Comparison of ENCODE assay signal across 15 cellular contexts in genomic region chr2:200695178-200695930, GRCh38.
A peak's percentile ranks its signal among the peaks of the same experiment; 100 is the strongest.
DNase-seq lines count a peak whose midpoint lies in the region; ATAC-seq and TF ChIP-seq lines count a peak whose summit lies in the region.
"Had no signal": no experiment of that assay in that cellular context is flagged by ENCODE, and none has a peak within 500 bp of the region (broad histone marks: within the 10 kb centered on the region; RNA-seq: fewer than 3 reads in every experiment).

No MANE protein-coding gene starts in this region.

- H3K4me3 ChIP-seq in OCI-LY1 (ENCODE audit: low read depth, low read length, poor library complexity, severe bottlenecking) (peak overlapping the region; percentile 64), testis (no peak overlapping the region), H7 (ENCODE audit: insufficient read depth, low read depth, low read length) (no peak overlapping the region)
- H3K4me3 ChIP-seq: A549, tibial artery had no signal

- CTCF ChIA-PET in activated CD4-positive, alpha-beta T cell treated with anti-CD3 and anti-CD28 coated beads, Interleukin-2, amount 10 ng/mL, durations not matched to agents 7 days and 5 days (lab: Charles Lee), result interaction anchor here (1.1 to 1.2 kb wide), 2 partner anchors 8 to 23 kb away, joined by 3 read pairs; no protein-coding TSS in a partner anchor

- WGBS in testis, 2 donors, result 73 to 75% methylated on average over 8 of the region's 8 CpGs

- H3K36me3 ChIP-seq in OCI-LY1 (ENCODE audit: insufficient read depth, low read length), result no peaks in the 10 kb centered on the region
- no peaks in the 10 kb centered on the region for H3K36me3 ChIP-seq in testis (ENCODE audit: low read depth, missing control alignments)
- H3K36me3 ChIP-seq in H7 (replicated peaks; ENCODE audit: control insufficient read depth, insufficient read depth, low read length), result no peaks in the 10 kb centered on the region
- H3K36me3 ChIP-seq: tibial artery had no signal

- POLR2A ChIA-PET in activated CD4-positive, alpha-beta T cell treated with anti-CD3 and anti-CD28 coated beads, Interleukin-2, amount 10 ng/mL, durations not matched to agents 7 days and 5 days (lab: Charles Lee), result no interaction called here

- no peaks in the 10 kb centered on the region for H3K27me3 ChIP-seq in OCI-LY1 (ENCODE audit: insufficient read depth, low read length)
- no peaks in the 10 kb centered on the region for H3K27me3 ChIP-seq in testis
- H3K27me3 ChIP-seq in H7 (ENCODE audit: control insufficient read depth, insufficient read depth, low read length), result no peaks in the 10 kb centered on the region
- H3K27me3 ChIP-seq: tibial artery had no signal

- no peaks in the 10 kb centered on the region for H3K79me2 ChIP-seq in OCI-LY1 (ENCODE audit: insufficient read depth, low read length)

- H3K4me1 ChIP-seq in OCI-LY1 (ENCODE audit: insufficient read depth, low read length, severe bottlenecking) (peaks cover 74% of the 10 kb centered on the region), testis (no peaks in the 10 kb centered on the region)
- H3K4me1 ChIP-seq: A549, tibial artery had no signal

- no peak for DNase-seq in activated CD4-positive, alpha-beta T cell treated with anti-CD3 and anti-CD28 coated beads, Interleukin-2, amount 10 ng/mL, durations not matched to agents 7 days and 5 days
- DNase-seq in activated CD4-positive, alpha-beta T cell treated with anti-CD3 and anti-CD28 coated beads for 4 hours, result no peak
- DNase-seq in left ventricle myocardium superior (peak; percentile 67), testis (peak; percentile 20), H7 (no peak), islet precursor cell (no peak)
- DNase-seq: DMS79; naive thymus-derived CD8-positive, alpha-beta T cell; NCI-H187 had no signal

- no peaks in the 10 kb centered on the region for H3K9me3 Mint-ChIP-seq in activated CD4-positive, alpha-beta T cell treated with anti-CD3 and anti-CD28 coated beads, Interleukin-2, amount 10 ng/mL, durations not matched to agents 7 days and 5 days
- H3K9me3 Mint-ChIP-seq: naive thymus-derived CD8-positive, alpha-beta T cell; T-helper 1 cell treated with Interleukin-12 subunit alpha and Interleukin-12 subunit beta and Interleukin-4 antibody, amounts not matched to agents 30 μg/mL and 1 μg/mL, for 36 hours had no signal

- no peaks in the 10 kb centered on the region for H3K4me1 Mint-ChIP-seq in activated CD4-positive, alpha-beta T cell treated with anti-CD3 and anti-CD28 coated beads, Interleukin-2, amount 10 ng/mL, durations not matched to agents 7 days and 5 days

- H3K9ac ChIP-seq in OCI-LY1 (ENCODE audit: low read length), result peak overlapping the region; percentile 98

- H3K27me3 Mint-ChIP-seq in activated CD4-positive, alpha-beta T cell treated with anti-CD3 and anti-CD28 coated beads, Interleukin-2, amount 10 ng/mL, durations not matched to agents 7 days and 5 days, result peaks cover 2% of the 10 kb centered on the region

- H3K9me3 ChIP-seq in OCI-LY1 (ENCODE audit: low read length) (no peaks in the 10 kb centered on the region), testis (no peaks in the 10 kb centered on the region)
- H3K9me3 ChIP-seq: A549, tibial artery had no signal

- peaks cover 11% of the 10 kb centered on the region for H3F3A ChIP-seq in OCI-LY1 (ENCODE audit: insufficient read depth, low read length)

- no peaks in the 10 kb centered on the region for H3K9me2 ChIP-seq in OCI-LY1 (ENCODE audit: low read depth, low read length)

- H3K36me3 Mint-ChIP-seq in activated CD4-positive, alpha-beta T cell treated with anti-CD3 and anti-CD28 coated beads, Interleukin-2, amount 10 ng/mL, durations not matched to agents 7 days and 5 days (ENCODE audit: low read depth), result no peaks in the 10 kb centered on the region
- H3K36me3 Mint-ChIP-seq: naive thymus-derived CD8-positive, alpha-beta T cell had no signal

- no peak overlapping the region for H2AFZ ChIP-seq in OCI-LY1 (ENCODE audit: low read length)

- intact Hi-C loops in left ventricle myocardium superior (cut with micrococcal nuclease), result no loop called here
- intact Hi-C loops in testis (cut with DNase I; ENCODE audit: low total_unique reads), result loop anchor here (10.0 kb wide), 1 partner anchor 111 kb away; the partner anchor contains the start of gene AOX1

- H4K20me1 ChIP-seq in OCI-LY1 (ENCODE audit: insufficient read depth, low read length), result no peaks in the 10 kb centered on the region

- H3K4me2 ChIP-seq in OCI-LY1 (ENCODE audit: low read length), result peak overlapping the region; percentile 92
- H3K4me2 ChIP-seq: A549 had no signal

- H3K27ac Mint-ChIP-seq in activated CD4-positive, alpha-beta T cell treated with anti-CD3 and anti-CD28 coated beads, Interleukin-2, amount 10 ng/mL, durations not matched to agents 7 days and 5 days, result peak overlapping the region; percentile 22
- H3K27ac Mint-ChIP-seq: T-helper 1 cell treated with Interleukin-12 subunit alpha and Interleukin-12 subunit beta and Interleukin-4 antibody, amounts not matched to agents 30 μg/mL and 1 μg/mL, for 36 hours had no signal

- no peak for TF ChIP-seq CTCF in OCI-LY1 (IDR thresholded peaks at IDR 0.05; ENCODE audit: low read length)
- no peak for TF ChIP-seq CTCF in testis (IDR thresholded peaks at IDR 0.05)

- ATAC-seq in left ventricle myocardium superior, result peak; percentile 93
- no peak for ATAC-seq in HG02973 (IDR thresholded peaks at IDR 0.05; ENCODE audit: unreplicated experiment)
- ATAC-seq: A549, HCT116 had no signal

- H3K27ac ChIP-seq in OCI-LY1 (ENCODE audit: low read depth, low read length, poor library complexity, severe bottlenecking) (peak overlapping the region; percentile 100), testis (no peak overlapping the region)
- H3K27ac ChIP-seq: A549, tibial artery had no signal

- no peak for TF ChIP-seq POLR2A in testis (IDR thresholded peaks at IDR 0.05)

- no peak overlapping the region for H3K4me3 Mint-ChIP-seq in activated CD4-positive, alpha-beta T cell treated with anti-CD3 and anti-CD28 coated beads, Interleukin-2, amount 10 ng/mL, durations not matched to agents 7 days and 5 days
- H3K4me3 Mint-ChIP-seq: naive thymus-derived CD8-positive, alpha-beta T cell; T-helper 1 cell treated with Interleukin-12 subunit alpha and Interleukin-12 subunit beta and Interleukin-4 antibody, amounts not matched to agents 30 μg/mL and 1 μg/mL, for 36 hours had no signal

Comparison
In these comparisons a context has a peak if more than half of its experiments do, and no peak if none do; other contexts are left out.
1. DNase-seq: peak in left ventricle myocardium superior (single experiment) and testis (single experiment); none in activated CD4-positive, alpha-beta T cell treated with anti-CD3 and anti-CD28 coated beads, Interleukin-2, amount 10 ng/mL, durations not matched to agents 7 days and 5 days (single experiment), activated CD4-positive, alpha-beta T cell treated with anti-CD3 and anti-CD28 coated beads for 4 hours (0 of 2), H7 (single experiment) and islet precursor cell (single experiment).